Comparison of ENCODE assay signal across 1 cellular context in the genomic region with DNA sequence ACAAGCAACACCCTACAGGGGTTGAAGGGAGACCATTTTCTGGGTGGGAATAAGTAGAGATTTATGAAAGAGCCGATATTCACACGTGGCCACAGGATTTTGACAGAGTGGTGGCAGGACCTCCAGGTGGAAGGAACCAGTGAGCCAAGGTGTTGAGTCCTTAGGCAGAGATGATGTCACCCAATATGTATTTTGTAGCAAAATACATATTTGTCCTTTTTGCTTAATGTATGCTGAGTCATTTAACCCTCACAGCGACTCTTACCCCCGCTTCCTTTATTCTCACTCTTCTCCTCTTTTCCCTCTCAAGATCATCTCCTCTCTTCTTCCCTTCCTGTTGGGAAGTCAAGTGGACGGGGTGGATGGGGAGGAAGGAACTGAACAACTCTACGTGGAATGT.
TF ChIP-seq lines count a peak whose summit lies in the region.

No MANE protein-coding gene starts in this region.

TF ChIP-seq in A549, 52 proteins besides CTCF, POLR2A, EP300 and RAD21 (continued from another document):
- TF ChIP-seq CHD2 (IDR thresholded peaks at IDR 0.05; ENCODE audit: low read length, partially characterized antibody) (no peak), CEBPB (IDR thresholded peaks at IDR 0.05) (peak; percentile 57 to 91; a peak in 3 of 4 replicates), ZFP36 (IDR thresholded peaks at IDR 0.05; ENCODE audit: borderline replicate concordance, partially characterized antibody) (no peak), NR3C1 (IDR thresholded peaks at IDR 0.05) (no peak), MAFK (IDR thresholded peaks at IDR 0.05; ENCODE audit: partially characterized antibody) (peak; percentile 93), FOXS1 (CRISPR knock-in tag; IDR thresholded peaks at IDR 0.05) (0 out of 2 replicates have a peak, but pooled peaks have one; percentile 13)
- TF ChIP-seq, protein P1, sequence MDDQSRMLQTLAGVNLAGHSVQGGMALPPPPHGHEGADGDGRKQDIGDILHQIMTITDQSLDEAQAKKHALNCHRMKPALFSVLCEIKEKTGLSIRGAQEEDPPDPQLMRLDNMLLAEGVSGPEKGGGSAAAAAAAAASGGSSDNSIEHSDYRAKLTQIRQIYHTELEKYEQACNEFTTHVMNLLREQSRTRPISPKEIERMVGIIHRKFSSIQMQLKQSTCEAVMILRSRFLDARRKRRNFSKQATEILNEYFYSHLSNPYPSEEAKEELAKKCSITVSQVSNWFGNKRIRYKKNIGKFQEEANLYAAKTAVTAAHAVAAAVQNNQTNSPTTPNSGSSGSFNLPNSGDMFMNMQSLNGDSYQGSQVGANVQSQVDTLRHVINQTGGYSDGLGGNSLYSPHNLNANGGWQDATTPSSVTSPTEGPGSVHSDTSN (IDR thresholded peaks at IDR 0.05): no peak; the same call in 1 of the 2 replicates
- TF ChIP-seq, protein P2, sequence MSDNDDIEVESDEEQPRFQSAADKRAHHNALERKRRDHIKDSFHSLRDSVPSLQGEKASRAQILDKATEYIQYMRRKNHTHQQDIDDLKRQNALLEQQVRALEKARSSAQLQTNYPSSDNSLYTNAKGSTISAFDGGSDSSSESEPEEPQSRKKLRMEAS (IDR thresholded peaks at IDR 0.05): peak; percentile 92
- TF ChIP-seq, protein P3, sequence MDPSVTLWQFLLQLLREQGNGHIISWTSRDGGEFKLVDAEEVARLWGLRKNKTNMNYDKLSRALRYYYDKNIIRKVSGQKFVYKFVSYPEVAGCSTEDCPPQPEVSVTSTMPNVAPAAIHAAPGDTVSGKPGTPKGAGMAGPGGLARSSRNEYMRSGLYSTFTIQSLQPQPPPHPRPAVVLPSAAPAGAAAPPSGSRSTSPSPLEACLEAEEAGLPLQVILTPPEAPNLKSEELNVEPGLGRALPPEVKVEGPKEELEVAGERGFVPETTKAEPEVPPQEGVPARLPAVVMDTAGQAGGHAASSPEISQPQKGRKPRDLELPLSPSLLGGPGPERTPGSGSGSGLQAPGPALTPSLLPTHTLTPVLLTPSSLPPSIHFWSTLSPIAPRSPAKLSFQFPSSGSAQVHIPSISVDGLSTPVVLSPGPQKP (IDR thresholded peaks at IDR 0.05; ENCODE audit: low read depth, low read length): no peak
